Comparison of ENCODE assay signal across 11 cellular contexts in the genomic region with DNA sequence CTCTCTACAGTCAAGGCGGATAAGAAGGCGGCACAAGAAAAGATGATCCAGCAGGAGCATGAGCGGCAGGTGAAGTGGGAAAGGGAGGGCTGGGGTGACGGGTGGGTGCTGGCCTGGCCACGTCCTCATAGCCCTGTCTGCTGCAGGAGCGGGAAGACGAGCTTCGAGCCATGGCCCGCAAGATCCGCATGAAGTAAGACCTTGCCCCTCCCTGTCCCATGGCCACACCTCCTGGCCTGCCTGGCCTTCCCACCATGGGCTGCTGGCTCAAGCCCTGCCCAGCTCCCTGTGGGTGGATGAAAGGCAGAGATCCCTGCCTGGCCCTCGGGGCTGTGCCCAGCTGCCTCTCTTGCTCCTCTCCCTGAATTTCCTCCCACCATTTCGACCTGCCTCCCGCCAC. TPM values are rescaled to one million over a fixed set of nuclear protein-coding genes. Genes with fewer than 3 reads are reported as not detected.
A peak's percentile ranks its signal among the peaks of the same experiment; 100 is the strongest.
DNase-seq lines count a peak whose midpoint lies in the region; ATAC-seq and TF ChIP-seq lines count a peak whose summit lies in the region.
"Had no signal": no experiment of that assay in that cellular context is flagged by ENCODE, and none has a peak within 500 bp of the region (broad histone marks: within the 10 kb centered on the region; RNA-seq: fewer than 3 reads in every experiment).

No MANE protein-coding gene starts in this region.

- H3K27me3 Mint-ChIP-seq in immature natural killer cell (ENCODE audit: low read depth in 3 of 3): peaks cover 0 to 5% (median 2%) of the 10 kb centered on the region in 3 donors
- H3K27me3 Mint-ChIP-seq: activated CD4-positive, alpha-beta T cell treated with anti-CD3 and anti-CD28 coated beads for 36 hours had no signal

- WGBS in tibial nerve, 2 donors: 59 to 67% methylated on average over 13 of the region's 13 CpGs

- peak overlapping the region in 1 of 6 donors; percentile 61 for H3K27ac Mint-ChIP-seq in immature natural killer cell
- H3K27ac Mint-ChIP-seq: activated CD4-positive, alpha-beta T cell treated with anti-CD3 and anti-CD28 coated beads for 36 hours; mesothelial cell of epicardium had no signal

- ATAC-seq in mucosa of descending colon (peak; percentile 80), GM18517 (IDR thresholded peaks at IDR 0.05; ENCODE audit: unreplicated experiment) (no peak), HG02798 (IDR thresholded peaks at IDR 0.05; ENCODE audit: poor library complexity, unreplicated experiment) (no peak)
- ATAC-seq: activated CD4-positive, alpha-beta T cell treated with anti-CD3 and anti-CD28 coated beads for 36 hours had no signal

- TF ChIP-seq EP300 in tibial nerve (IDR thresholded peaks at IDR 0.05): no peak

- no peaks in the 10 kb centered on the region for H3K27me3 ChIP-seq in tibial nerve

- intact Hi-C loops in mucosa of descending colon (cut with DNase I, micrococcal nuclease): no loop called here

- H3K4me3 ChIP-seq in mucosa of descending colon (no peak overlapping the region), tibial nerve (no peak overlapping the region)

- H3K9me3 Mint-ChIP-seq in immature natural killer cell: no peaks in the 10 kb centered on the region
- H3K9me3 Mint-ChIP-seq: mesothelial cell of epicardium had no signal

- no peak for TF ChIP-seq CTCF in mucosa of descending colon (IDR thresholded peaks at IDR 0.05)
- no peak for TF ChIP-seq CTCF in tibial nerve (IDR thresholded peaks at IDR 0.05)

- H3K36me3 Mint-ChIP-seq in immature natural killer cell: peaks cover 0 to 4% (median 0%) of the 10 kb centered on the region in 3 donors

- peaks cover 0 to 3% of the 10 kb centered on the region in 2 donors for H3K4me1 Mint-ChIP-seq in immature natural killer cell
- H3K4me1 Mint-ChIP-seq: activated CD4-positive, alpha-beta T cell treated with anti-CD3 and anti-CD28 coated beads for 36 hours; mesothelial cell of epicardium had no signal

- H3K36me3 ChIP-seq in mucosa of descending colon (ENCODE audit: low read depth) (peaks cover 16% of the 10 kb centered on the region), tibial nerve (peaks cover 2 to 85% (median 34%) of the 10 kb centered on the region in 3 donors)

- H3K9me3 ChIP-seq in mucosa of descending colon (no peaks in the 10 kb centered on the region), tibial nerve (no peaks in the 10 kb centered on the region)

- TF ChIP-seq POLR2A in tibial nerve (IDR thresholded peaks at IDR 0.05): no peak

- peak; percentile 49 for DNase-seq in Daoy (ENCODE audit: low read depth)
- DNase-seq in NCI-H2196 treated with DMSO at 0.1 percent for 48 hours (lab: John Stamatoyannopoulos, UW; ENCODE audit: unreplicated experiment): peak; percentile 52
- DNase-seq in cerebellar cortex (ENCODE audit: low spot score): peak; percentile 66
- DNase-seq in mucosa of descending colon: peak; percentile 51 to 70 (median 61)
- DNase-seq in immature natural killer cell: no peak
- DNase-seq in tibial nerve (ENCODE audit: low spot score in 2 of 2): no peak
- DNase-seq: activated CD4-positive, alpha-beta T cell treated with anti-CD3 and anti-CD28 coated beads for 36 hours; amniotic stem cell had no signal

- no peaks in the 10 kb centered on the region for H3K4me1 ChIP-seq in mucosa of descending colon (ENCODE audit: low read depth)
- H3K4me1 ChIP-seq in tibial nerve: no peaks in the 10 kb centered on the region

- H3K4me3 Mint-ChIP-seq in immature natural killer cell: no peak overlapping the region
- H3K4me3 Mint-ChIP-seq: activated CD4-positive, alpha-beta T cell treated with anti-CD3 and anti-CD28 coated beads for 36 hours; mesothelial cell of epicardium had no signal

- H3K27ac ChIP-seq in tibial nerve: no peak overlapping the region

RNA-seq across cellular contexts. Expression of a gene that starts 7.2 kb away (rescaled TPM):
- 0.06 TPM in 1 of 2 replicates, not detected in the other for total RNA-seq in Daoy (2014; rRNA removed; shearing (Covaris generic))
- total RNA-seq in mucosa of descending colon (1 to 10 TPM; 2.8 to 5.0 (median 4.9) TPM), tibial nerve (1 to 10 TPM in 3 of 4 donors, not detected in 1; 2.1 to 4.2 (median 2.1) TPM)
- polyA plus RNA-seq in immature natural killer cell: 10 to 100 TPM in 2 of 3 donors, 1 to 10 TPM in 1; 4.0 to 25.6 (median 12.4) TPM

RNA-seq across cellular contexts. Expression of a gene that starts 10.0 kb away (rescaled TPM):
- total RNA-seq in Daoy (2014; rRNA removed; shearing (Covaris generic)): 43.3 and 70.7 TPM in 2 replicates
- total RNA-seq in mucosa of descending colon (10 to 100 TPM; 14.4 to 22.6 (median 21.8) TPM), tibial nerve (10 to 100 TPM in 3 of 4 donors, 1 to 10 TPM in 1; 8.8 to 30.3 (median 21.8) TPM)
- polyA plus RNA-seq in immature natural killer cell: 100 to 1,000 TPM; 120 to 130 (median 123) TPM

RNA-seq across cellular contexts. Expression of a gene that starts 23.9 kb away (rescaled TPM):
- 18.1 and 30.6 TPM in 2 replicates for total RNA-seq in Daoy (2014; rRNA removed; shearing (Covaris generic))
- 10 to 100 TPM; 27.2 to 33.6 (median 31.7) TPM for total RNA-seq in mucosa of descending colon
- 1 to 10 TPM in 1 of 3 donors, under 1 TPM in 1, not detected in 1; 0.37 to 1.1 TPM for polyA plus RNA-seq in immature natural killer cell
- total RNA-seq in tibial nerve: 10 to 100 TPM; 22.1 to 44.1 (median 33.5) TPM

RNA-seq across cellular contexts. Expression of a gene that starts 30.2 kb away (rescaled TPM):
- total RNA-seq in Daoy (2014; rRNA removed; shearing (Covaris generic)): 61.6 and 80.7 TPM in 2 replicates
- 100 to 1,000 TPM in 1 of 3 donors, 10 to 100 TPM in 2; 79.4 to 113 (median 93.2) TPM for total RNA-seq in mucosa of descending colon
- 1 to 10 TPM; 2.7 to 9.0 (median 2.9) TPM for polyA plus RNA-seq in immature natural killer cell
- 100 to 1,000 TPM in 2 of 4 donors, 10 to 100 TPM in 2; 72.8 to 109 (median 95.5) TPM for total RNA-seq in tibial nerve

Comparison
In these comparisons a context has a peak if more than half of its experiments do, and no peak if none do; other contexts are left out.
1. DNase-seq: peak in Daoy (single experiment), NCI-H2196 treated with DMSO at 0.1 percent for 48 hours (single experiment), cerebellar cortex (single experiment) and mucosa of descending colon (3 of 3); none in immature natural killer cell (0 of 3) and tibial nerve (0 of 2).